Comparison of ENCODE assay signal across 8 cellular contexts in the genomic region with DNA sequence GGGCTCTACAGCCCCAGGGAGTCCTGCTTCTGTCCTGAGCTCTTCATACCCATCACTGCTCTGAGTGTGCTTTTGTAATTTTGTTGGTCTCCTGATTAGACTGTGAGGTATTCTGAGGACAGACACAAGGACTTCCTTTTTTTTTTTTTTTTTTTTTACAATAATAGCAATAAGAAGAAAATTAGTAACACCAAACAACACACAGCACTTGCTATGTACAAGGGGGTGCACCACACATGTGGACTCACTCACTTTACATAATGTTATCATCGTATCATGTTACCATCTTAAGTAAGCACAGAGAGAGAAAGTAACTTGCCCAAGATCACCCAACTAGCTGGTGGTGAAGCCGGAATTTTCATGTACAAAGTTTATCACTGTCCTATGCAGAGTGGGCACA. TPM values are rescaled to one million over a fixed set of nuclear protein-coding genes. Genes with fewer than 3 reads are reported as not detected.
DNase-seq lines count a peak whose midpoint lies in the region; ATAC-seq, FAIRE-seq and TF ChIP-seq lines count a peak whose summit lies in the region.

No MANE protein-coding gene starts in this region.

- H3K4me3 Mint-ChIP-seq in chondrocyte (ENCODE audit: unreplicated experiment): no peak overlapping the region
- peak overlapping the region in 2 of 3 experiments; percentile 42 to 49 for H3K4me3 Mint-ChIP-seq in nephron

- H3K4me1 Mint-ChIP-seq in chondrocyte (ENCODE audit: low read depth): peaks cover 69% of the 10 kb centered on the region
- peaks cover 85% of the 10 kb centered on the region for H3K4me1 Mint-ChIP-seq in nephron

- TF ChIP-seq CTCF in D721Med (IDR thresholded peaks at IDR 0.05; ENCODE audit: insufficient read depth, missing control alignments): no peak
- no peak for TF ChIP-seq CTCF in chondrocyte (IDR thresholded peaks at IDR 0.05)
- TF ChIP-seq CTCF in nephron (IDR thresholded peaks at IDR 0.05; ENCODE audit: unreplicated experiment in 3 of 3): no peak

- peaks cover 2% of the 10 kb centered on the region for H3K36me3 Mint-ChIP-seq in chondrocyte (ENCODE audit: low read depth)
- H3K36me3 Mint-ChIP-seq in nephron (ENCODE audit: low read depth): no peaks in the 10 kb centered on the region

- DNase-seq in D721Med (ENCODE audit: insufficient read length, low spot score) (no peak), Kasumi-1 (lab: John Stamatoyannopoulos, UW) (peak; percentile 14), chondrocyte (ENCODE audit: low spot score) (no peak), pons (ENCODE audit: low spot score) (no peak), A172 (ENCODE audit: low spot score) (no peak)
- DNase-seq in stimulated activated CD4-positive, alpha-beta T cell treated with anti-CD3 and anti-CD28 coated beads, Interleukin-4, amount 100 ng/mL, for 1 hour: no peak

- FAIRE-seq in D721Med (lab: Jason Lieb, UNC): peak; percentile 16

- ATAC-seq in HG02798 (IDR thresholded peaks at IDR 0.05; ENCODE audit: poor library complexity, unreplicated experiment): no peak

- H3K27me3 Mint-ChIP-seq in chondrocyte (ENCODE audit: low read depth): no peaks in the 10 kb centered on the region
- H3K27me3 Mint-ChIP-seq in nephron (ENCODE audit: low read depth): no peaks in the 10 kb centered on the region

- H3K9me3 Mint-ChIP-seq in chondrocyte (ENCODE audit: low read depth) (no peaks in the 10 kb centered on the region), nephron (no peaks in the 10 kb centered on the region)

- peak overlapping the region; percentile 68 for H3K27ac Mint-ChIP-seq in chondrocyte (ENCODE audit: unreplicated experiment)
- H3K27ac Mint-ChIP-seq in nephron: peak overlapping the region; percentile 63 to 97 (median 71)

RNA-seq across cellular contexts. Expression of a gene that starts 34.5 kb away (rescaled TPM):
- 8.3 to 15.9 TPM (median 14.0 TPM) in 3 replicates for total RNA-seq in chondrocyte
- total RNA-seq in A172 (2014; rRNA removed; shearing (Covaris generic)): not detected in 2 replicates

Comparison
In these comparisons a context has a peak if more than half of its experiments do, and no peak if none do; other contexts are left out.
1. DNase-seq: peak in Kasumi-1 (2 of 2); none in D721Med (single experiment), chondrocyte (single experiment), pons (single experiment), stimulated activated CD4-positive, alpha-beta T cell treated with anti-CD3 and anti-CD28 coated beads, Interleukin-4, amount 100 ng/mL, for 1 hour (single experiment) and A172 (single experiment).